Comparison of ENCODE assay signal across 19 cellular contexts in genomic region chr5:78726003-78726402, GRCh38.
A peak's percentile ranks its signal among the peaks of the same experiment; 100 is the strongest.
DNase-seq lines count a peak whose midpoint lies in the region; ATAC-seq, FAIRE-seq and TF ChIP-seq lines count a peak whose summit lies in the region.
"Had no signal": no experiment of that assay in that cellular context is flagged by ENCODE, and none has a peak within 500 bp of the region (broad histone marks: within the 10 kb centered on the region; RNA-seq: fewer than 3 reads in every experiment).

No MANE protein-coding gene starts in this region.

- WGBS in esophagus muscularis mucosa, result 98% methylated on average over 3 of the region's 3 CpGs
- 96 to 100% methylated on average over 3 of the region's 3 CpGs for WGBS in endodermal cell (ENCODE audit: insufficient coverage in 1 of 2, insufficient read length in 1 of 2), 2 experiments

- peaks cover 71% of the 10 kb centered on the region for H3K4me1 Mint-ChIP-seq in stimulated activated memory B cell treated with anti-CD40 and anti-IgM and Interleukin-4, amounts not matched to agents 10 μg/mL and 1 μg/mL and 100 μg/mL, for 72 hours
- H3K4me1 Mint-ChIP-seq in endodermal cell, result peaks cover 30% of the 10 kb centered on the region
- H3K4me1 Mint-ChIP-seq: CD4-positive, alpha-beta memory T cell had no signal

- H3K4me1 ChIP-seq in OCI-LY7 (ENCODE audit: insufficient read depth, low read length, poor library complexity, severe bottlenecking) (peaks cover 91% of the 10 kb centered on the region), esophagus muscularis mucosa (no peaks in the 10 kb centered on the region), endodermal cell (ENCODE audit: control insufficient read depth, insufficient read depth, low read length) (no peaks in the 10 kb centered on the region)

- no peak overlapping the region for H3K4me3 ChIP-seq in OCI-LY7 (ENCODE audit: low read depth, low read length, poor library complexity, severe bottlenecking)
- no peak overlapping the region for H3K4me3 ChIP-seq in esophagus muscularis mucosa
- H3K4me3 ChIP-seq in endodermal cell (ENCODE audit: low read length), result no peak overlapping the region
- H3K4me3 ChIP-seq: BLaER1, HAP-1 had no signal

- H3K4me2 ChIP-seq in OCI-LY7 (ENCODE audit: low read length), result no peak overlapping the region
- H3K4me2 ChIP-seq: BLaER1, KMS-11 had no signal

- intact Hi-C loops in OCI-LY7 (cut with micrococcal nuclease; ENCODE audit: unreplicated experiment), result loop anchor here (5.0 to 10.0 kb wide), 2 partner anchors 101 to 1459 kb away; no protein-coding TSS in a partner anchor
- intact Hi-C loops in esophagus muscularis mucosa (cut with DNase I), result no loop called here

- peak overlapping the region; percentile 99 for H3K27ac ChIP-seq in OCI-LY7 (ENCODE audit: low read depth, low read length, poor library complexity, severe bottlenecking)
- H3K27ac ChIP-seq in esophagus muscularis mucosa (replicated peaks in 1 of 4), result no peak overlapping the region
- no peak overlapping the region for H3K27ac ChIP-seq in endodermal cell (ENCODE audit: low read depth, low read length)
- H3K27ac ChIP-seq: BLaER1 had no signal

- POLR2A ChIA-PET in OCI-LY7 (lab: Charles Lee), result interaction anchor here (4.6 kb wide), 1 partner anchor 7 kb away, joined by 60 read pairs; no protein-coding TSS in a partner anchor

- no peaks in the 10 kb centered on the region for H3K9me2 ChIP-seq in OCI-LY7 (ENCODE audit: insufficient read depth, low read length)

- no peak overlapping the region; the same call in 1 of the 2 replicates for H2AFZ ChIP-seq in OCI-LY7 (ENCODE audit: low read length)

- no peak for TF ChIP-seq CTCF in OCI-LY7 (conservative IDR thresholded peaks at IDR 0.05; ENCODE audit: low read length)
- TF ChIP-seq CTCF in esophagus muscularis mucosa (IDR thresholded peaks at IDR 0.05), result no peak
- no peak for TF ChIP-seq CTCF in endodermal cell (conservative IDR thresholded peaks at IDR 0.05)

- H3K79me2 ChIP-seq in OCI-LY7 (ENCODE audit: insufficient read depth, low read depth, low read length), result peaks cover 9% of the 10 kb centered on the region; the same call in 1 of the 2 replicates

- H3K4me3 Mint-ChIP-seq in stimulated activated memory B cell treated with anti-CD40 and anti-IgM and Interleukin-4, amounts not matched to agents 10 μg/mL and 1 μg/mL and 100 μg/mL, for 72 hours, result no peak overlapping the region
- H3K4me3 Mint-ChIP-seq in endodermal cell, result no peak overlapping the region
- H3K4me3 Mint-ChIP-seq: CD14-positive monocyte; CD4-positive, alpha-beta memory T cell had no signal

- no peaks in the 10 kb centered on the region for H3K27me3 ChIP-seq in esophagus muscularis mucosa
- H3K27me3 ChIP-seq in endodermal cell (ENCODE audit: control insufficient read depth, insufficient read depth, low read length, poor library complexity, severe bottlenecking), result no peaks in the 10 kb centered on the region
- H3K27me3 ChIP-seq: BLaER1 had no signal

- H3K36me3 ChIP-seq in OCI-LY7 (ENCODE audit: insufficient read depth, low read length) (0 out of 2 replicates have a peak, but pooled peaks cover 3% of the 10 kb centered on the region), esophagus muscularis mucosa (no peaks in the 10 kb centered on the region), endodermal cell (ENCODE audit: control insufficient read depth, insufficient read depth, low read length) (no peaks in the 10 kb centered on the region)
- H3K36me3 ChIP-seq: BLaER1, HAP-1 had no signal

- ATAC-seq in stimulated activated memory B cell treated with anti-CD40 and anti-IgM and Interleukin-4, amounts not matched to agents 10 μg/mL and 1 μg/mL and 100 μg/mL, for 72 hours, result no peak

- H4K20me1 ChIP-seq in OCI-LY7 (ENCODE audit: insufficient read depth, low read length), result no peaks in the 10 kb centered on the region
- H4K20me1 ChIP-seq: BLaER1 had no signal

- H3K9ac ChIP-seq in endodermal cell (ENCODE audit: extremely low read depth, low read length, poor library complexity, severe bottlenecking), result no peak overlapping the region
- H3K9ac ChIP-seq: BLaER1, KMS-11 had no signal

- CTCF ChIA-PET in OCI-LY7 (lab: Charles Lee; ENCODE audit: unreplicated experiment), result no interaction called here

- peak overlapping the region; percentile 97 for H3K27ac Mint-ChIP-seq in stimulated activated memory B cell treated with anti-CD40 and anti-IgM and Interleukin-4, amounts not matched to agents 10 μg/mL and 1 μg/mL and 100 μg/mL, for 72 hours
- no peak overlapping the region for H3K27ac Mint-ChIP-seq in endodermal cell
- H3K27ac Mint-ChIP-seq: CD4-positive, alpha-beta memory T cell had no signal

- FAIRE-seq in GM12891 (lab: Jason Lieb, UNC), result peak; percentile 78
- FAIRE-seq: A204.1, GM18507, H1 had no signal

- H3K27me3 Mint-ChIP-seq in stimulated activated memory B cell treated with anti-CD40 and anti-IgM and Interleukin-4, amounts not matched to agents 10 μg/mL and 1 μg/mL and 100 μg/mL, for 72 hours, result no peaks in the 10 kb centered on the region
- no peaks in the 10 kb centered on the region for H3K27me3 Mint-ChIP-seq in endodermal cell (ENCODE audit: insufficient read depth)

- H3K9me3 Mint-ChIP-seq in stimulated activated memory B cell treated with anti-CD40 and anti-IgM and Interleukin-4, amounts not matched to agents 10 μg/mL and 1 μg/mL and 100 μg/mL, for 72 hours, result peaks cover 3% of the 10 kb centered on the region
- H3K9me3 Mint-ChIP-seq in endodermal cell, result peaks cover 4% of the 10 kb centered on the region

- BruUV-seq in OCI-LY7 (replicated peaks; lab: Mats Ljungman, UMichigan), result no TSS peak

- TF ChIP-seq EP300 in esophagus muscularis mucosa (IDR thresholded peaks at IDR 0.05), result no peak

- H3K36me3 Mint-ChIP-seq in stimulated activated memory B cell treated with anti-CD40 and anti-IgM and Interleukin-4, amounts not matched to agents 10 μg/mL and 1 μg/mL and 100 μg/mL, for 72 hours, result peaks cover 4% of the 10 kb centered on the region
- H3K36me3 Mint-ChIP-seq in endodermal cell (ENCODE audit: low read depth), result no peaks in the 10 kb centered on the region
- H3K36me3 Mint-ChIP-seq: CD14-positive monocyte; CD4-positive, alpha-beta memory T cell had no signal

- H3K9me3 ChIP-seq in OCI-LY7 (ENCODE audit: low read length), result peaks cover 7% of the 10 kb centered on the region; the same call in 1 of the 2 replicates
- H3K9me3 ChIP-seq in esophagus muscularis mucosa, result no peaks in the 10 kb centered on the region
- H3K9me3 ChIP-seq in endodermal cell (ENCODE audit: control insufficient read depth, low read length), result no peaks in the 10 kb centered on the region
- H3K9me3 ChIP-seq: BLaER1, HAP-1 had no signal

- no peak for TF ChIP-seq POLR2A in GM12891 (IDR thresholded peaks at IDR 0.05; ENCODE audit: low read depth, low read length)
- no peak for TF ChIP-seq POLR2A in esophagus muscularis mucosa (IDR thresholded peaks at IDR 0.05; ENCODE audit: low read depth)

- DNase-seq in GM12891 (ENCODE audit: insufficient read length, low spot score) (no peak), OCI-LY7 (ENCODE audit: low spot score) (no peak), esophagus muscularis mucosa (ENCODE audit: extremely low spot score) (peak; percentile 12), endodermal cell (no peak), A172 (ENCODE audit: low spot score) (no peak), COR-L47 (lab: John Stamatoyannopoulos, UW) (no peak)
- DNase-seq: AML-193; Calu3; CD4-positive, alpha-beta memory T cell; DMS79 treated with DMSO at 0.1 percent for 48 hours; GF-D8 had no signal

TF ChIP-seq in GM12891, 5 proteins besides CTCF, POLR2A, EP300 and RAD21:
- TF ChIP-seq POU2F2 (IDR thresholded peaks at IDR 0.05; ENCODE audit: low read depth, low read length) (no peak), PAX5 (IDR thresholded peaks at IDR 0.05; ENCODE audit: insufficient read depth, low read length, severe bottlenecking) (no peak), SPI1 (IDR thresholded peaks at IDR 0.05; ENCODE audit: low read depth, low read length) (no peak), POLR2AphosphoS5 (IDR thresholded peaks at IDR 0.05; ENCODE audit: low read depth, low read length) (no peak), TAF1 (IDR thresholded peaks at IDR 0.05; ENCODE audit: low read depth, low read length) (no peak)
